ENCODE assay signal across 15 cellular contexts in the genomic region with DNA sequence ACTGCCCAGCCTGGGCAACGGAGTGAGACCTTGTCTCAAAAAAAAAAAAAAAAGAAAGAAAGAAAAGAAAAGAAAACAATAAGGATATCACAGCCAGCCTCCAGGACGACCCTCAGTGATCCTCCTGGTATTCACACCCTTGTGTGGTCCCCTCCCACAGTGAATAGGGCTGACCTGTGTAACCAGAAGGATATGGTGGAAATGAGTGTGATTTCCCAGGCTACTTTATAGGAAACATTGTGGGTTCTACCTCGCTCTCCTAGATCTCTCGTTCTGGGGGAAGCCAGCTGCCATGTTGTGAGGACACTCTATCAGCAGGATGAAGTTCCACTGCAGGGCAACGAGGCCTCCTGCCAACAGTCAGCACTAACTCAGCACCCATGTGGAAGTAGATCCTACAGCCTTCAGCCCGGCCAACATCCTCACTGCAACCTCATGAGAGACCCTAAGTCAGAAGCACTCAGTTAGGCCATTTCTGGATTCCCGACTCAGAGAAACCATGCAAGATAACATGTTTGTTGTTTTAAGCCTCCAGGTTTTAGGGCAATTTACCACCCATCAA.
"Had no signal": no experiment of that assay in that cellular context is flagged by ENCODE, and none has a peak within 500 bp of the region (broad histone marks: within the 10 kb centered on the region; RNA-seq: fewer than 3 reads in every experiment).

No MANE protein-coding gene starts in this region.

- H3K9ac ChIP-seq: parathyroid adenoma had no signal

- H3K9me3 ChIP-seq: lower lobe of right lung, thyroid gland had no signal

- H3K4me2 ChIP-seq: smooth muscle cell had no signal

- DNase-seq: activated CD4-positive, alpha-beta T cell treated with anti-CD3 and anti-CD28 coated beads, Interleukin-2, amount 50 U/mL, for 4 hours; activated gamma-delta T cell treated with Interleukin-2 at 50 U/mL for 16 hours; dermis blood vessel endothelial cell; effector memory CD4-positive, alpha-beta T cell; left cardiac atrium; lower lobe of right lung; naive thymus-derived CD8-positive, alpha-beta T cell; stimulated activated CD4-positive, alpha-beta T cell treated with anti-CD3 and anti-CD28 coated beads, Interleukin-4, amount 100 ng/mL, for 24 hours; stimulated activated naive CD4-positive, alpha-beta T cell; thyroid gland; WERI-Rb-1 had no signal

- H3K4me3 Mint-ChIP-seq: naive thymus-derived CD8-positive, alpha-beta T cell had no signal

- H3K36me3 ChIP-seq: thyroid gland, WERI-Rb-1 had no signal

- H3K4me3 ChIP-seq: lower lobe of right lung, smooth muscle cell, thyroid gland had no signal

- H3K79me2 ChIP-seq: parathyroid adenoma had no signal

- H3K4me1 ChIP-seq: parathyroid adenoma had no signal

- ATAC-seq: left cardiac atrium; naive thymus-derived CD8-positive, alpha-beta T cell; sciatic nerve had no signal

- FAIRE-seq: bronchial epithelial cell had no signal

- H3K27me3 Mint-ChIP-seq: naive thymus-derived CD8-positive, alpha-beta T cell had no signal

- H2AFZ ChIP-seq: parathyroid adenoma had no signal

- H3K27ac ChIP-seq: lower lobe of right lung, parathyroid adenoma, thyroid gland, WERI-Rb-1 had no signal

- H3K9me3 Mint-ChIP-seq: naive thymus-derived CD8-positive, alpha-beta T cell had no signal

- H3K27me3 ChIP-seq: thyroid gland had no signal
